In the genomic region with DNA sequence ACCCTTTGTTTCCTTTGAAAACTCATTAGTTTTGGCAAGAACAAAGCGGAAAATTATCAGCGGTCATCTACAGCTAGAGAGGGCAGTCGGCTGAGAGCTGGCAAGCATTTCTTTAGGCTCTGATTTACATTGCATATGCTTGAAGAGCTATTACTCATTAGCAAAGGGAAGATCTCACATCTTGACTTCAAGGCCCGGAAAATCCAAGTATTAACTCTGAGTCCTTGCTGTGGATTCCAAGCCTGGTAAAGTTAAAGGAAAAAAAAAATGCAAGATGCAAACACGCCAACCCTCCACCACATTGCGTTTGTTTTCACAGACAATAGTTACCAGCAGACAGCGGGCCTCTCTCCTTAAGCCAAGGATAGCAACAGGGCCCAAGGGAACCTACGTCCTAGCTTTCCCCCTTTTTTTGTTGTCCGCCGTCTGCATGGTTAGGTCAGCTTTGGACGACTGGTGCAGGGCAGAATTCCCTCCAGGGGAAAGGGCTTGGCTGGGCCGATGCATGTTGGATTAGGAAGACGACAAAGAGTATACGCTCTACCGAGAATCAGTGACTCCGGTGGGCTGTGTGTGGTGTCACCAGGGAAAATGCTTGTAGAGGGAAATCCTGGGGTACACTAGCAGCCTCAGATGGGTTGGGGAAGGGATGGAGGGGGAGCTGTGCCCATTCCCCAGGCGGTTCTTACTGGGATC, we compare ENCODE assay signal across 12 cellular contexts. TPM values are rescaled to one million over a fixed set of nuclear protein-coding genes. Genes with fewer than 3 reads are reported as not detected.
DNase-seq lines count a peak whose midpoint lies in the region; ATAC-seq and TF ChIP-seq lines count a peak whose summit lies in the region.
"Had no signal": no experiment of that assay in that cellular context is flagged by ENCODE, and none has a peak within 500 bp of the region (broad histone marks: within the 10 kb centered on the region; RNA-seq: fewer than 3 reads in every experiment).

No MANE protein-coding gene starts in this region.

- 27% methylated on average over 17 of the region's 17 CpGs for WGBS in HUES64

- H3K4me1 ChIP-seq in Caco-2 (peaks cover 7% of the 10 kb centered on the region; the same call in 1 of the 2 replicates), HUES64 (ENCODE audit: insufficient read depth, low read length) (peaks cover 28% of the 10 kb centered on the region)

- CTCF ChIA-PET in Caco-2 (lab: Charles Lee) = interaction anchor here (0.7 kb wide), 1 partner anchor 38 kb away, joined by 3 read pairs; no protein-coding TSS in a partner anchor

- H3K27ac Mint-ChIP-seq in Caco-2 (ENCODE audit: unreplicated experiment) = peak overlapping the region; percentile 18
- no peak overlapping the region for H3K27ac Mint-ChIP-seq in dendritic cell treated with granulocyte-macrophage colony-stimulating factor and Interleukin-4, amounts not matched to agents 40 ng/mL and 50 ng/mL, for 4 days
- H3K27ac Mint-ChIP-seq in nephron = peak overlapping the region; percentile 69 to 93 (median 77)

- H3K27me3 Mint-ChIP-seq in Caco-2 (ENCODE audit: insufficient read depth, unreplicated experiment) (peaks cover 5% of the 10 kb centered on the region), nephron (ENCODE audit: low read depth) (peaks cover 14% of the 10 kb centered on the region)
- H3K27me3 Mint-ChIP-seq in dendritic cell treated with granulocyte-macrophage colony-stimulating factor and Interleukin-4, amounts not matched to agents 40 ng/mL and 50 ng/mL, for 4 days = peaks cover 6% of the 10 kb centered on the region

- POLR2A ChIA-PET in Caco-2 (lab: Charles Lee) = interaction anchor here (0.6 to 0.7 kb wide), 2 partner anchors 51 to 1352 kb away, joined by 4 to 6 read pairs; no protein-coding TSS in a partner anchor

- no peak overlapping the region for H3K4me3 ChIP-seq in Caco-2 (ENCODE audit: low read depth, low read length)
- H3K4me3 ChIP-seq in HUES64 (ENCODE audit: low read length) = peak overlapping the region; percentile 60

- H3K4me3 Mint-ChIP-seq in Caco-2 (ENCODE audit: unreplicated experiment) (peak overlapping the region; percentile 72), nephron (peak overlapping the region; percentile 59 to 78 (median 64))
- peak overlapping the region; percentile 32 for H3K4me3 Mint-ChIP-seq in dendritic cell treated with granulocyte-macrophage colony-stimulating factor and Interleukin-4, amounts not matched to agents 40 ng/mL and 50 ng/mL, for 4 days

- peaks cover 25% of the 10 kb centered on the region for H3K36me3 Mint-ChIP-seq in Caco-2 (ENCODE audit: insufficient read depth, unreplicated experiment)
- H3K36me3 Mint-ChIP-seq in dendritic cell treated with granulocyte-macrophage colony-stimulating factor and Interleukin-4, amounts not matched to agents 40 ng/mL and 50 ng/mL, for 4 days (ENCODE audit: low read depth) = peaks cover 14% of the 10 kb centered on the region
- H3K36me3 Mint-ChIP-seq in nephron (ENCODE audit: low read depth) = peaks cover 17% of the 10 kb centered on the region

- ATAC-seq in GM18502 (IDR thresholded peaks at IDR 0.05; ENCODE audit: poor library complexity, unreplicated experiment) = no peak
- ATAC-seq in HG03520 (IDR thresholded peaks at IDR 0.05; ENCODE audit: unreplicated experiment) = no peak
- ATAC-seq: HCT116 had no signal

- H3K9me3 ChIP-seq in Caco-2 = no peaks in the 10 kb centered on the region
- H3K9me3 ChIP-seq in HUES64 (ENCODE audit: insufficient read depth, low read depth, low read length) = no peaks in the 10 kb centered on the region

- intact Hi-C loops in Caco-2 (cut with micrococcal nuclease; ENCODE audit: unreplicated experiment) = loop anchor here (5.0 kb wide), 1 partner anchor 93 kb away; a partner anchor contains a TSS
- intact Hi-C loops in dendritic cell treated with granulocyte-macrophage colony-stimulating factor and Interleukin-4, amounts not matched to agents 40 ng/mL and 50 ng/mL, for 4 days (cut with micrococcal nuclease) = no loop called here

- BruUV-seq in Caco-2 (replicated peaks; lab: Mats Ljungman, UMichigan) = no TSS peak

- H3K27me3 ChIP-seq in Caco-2 (replicated peaks; ENCODE audit: control insufficient read depth, insufficient read depth, low read length) = no peaks in the 10 kb centered on the region
- H3K27me3 ChIP-seq in HUES64 (ENCODE audit: insufficient read depth, low read length) = no peaks in the 10 kb centered on the region

- TF ChIP-seq CTCF in Caco-2 (IDR thresholded peaks at IDR 0.05; ENCODE audit: insufficient read depth in 1 of 2, low read depth in 1 of 2, low read length in 1 of 2, severe bottlenecking in 1 of 2, unreplicated experiment in 1 of 2) = no peak
- TF ChIP-seq CTCF in nephron (IDR thresholded peaks at IDR 0.05; ENCODE audit: unreplicated experiment in 3 of 3) = no peak

- H3K9ac ChIP-seq in HUES64 (ENCODE audit: low read depth, low read length) = peak overlapping the region; percentile 90

- H3K36me3 ChIP-seq in Caco-2 (ENCODE audit: control insufficient read depth, insufficient read depth, low read length) (no peaks in the 10 kb centered on the region), HUES64 (ENCODE audit: insufficient read depth, low read length) (peaks cover 27% of the 10 kb centered on the region)

- H3K27ac ChIP-seq in HUES64 (ENCODE audit: low read depth, low read length) = peak overlapping the region; percentile 46

- H3K9me3 Mint-ChIP-seq in Caco-2 (ENCODE audit: unreplicated experiment) = no peaks in the 10 kb centered on the region
- H3K9me3 Mint-ChIP-seq in dendritic cell treated with granulocyte-macrophage colony-stimulating factor and Interleukin-4, amounts not matched to agents 40 ng/mL and 50 ng/mL, for 4 days = peaks cover 11% of the 10 kb centered on the region
- H3K9me3 Mint-ChIP-seq in nephron = no peaks in the 10 kb centered on the region

- no peak for DNase-seq in Caco-2
- DNase-seq in activated gamma-delta T cell (lab: John Stamatoyannopoulos, UW) = no peak
- no peak for DNase-seq in Kasumi-1 (lab: John Stamatoyannopoulos, UW)
- DNase-seq: activated CD4-positive, CD25-positive, alpha-beta regulatory T cell treated with anti-CD3 and anti-CD28 coated beads, Interleukin-2, amount 50 U/mL, for 72 hours; hippocampal formation; NCI-H1105 treated with DMSO at 0.1 percent for 48 hours had no signal

- peaks cover 19% of the 10 kb centered on the region for H3K4me1 Mint-ChIP-seq in Caco-2 (ENCODE audit: low read depth, unreplicated experiment)
- peaks cover 4% of the 10 kb centered on the region for H3K4me1 Mint-ChIP-seq in dendritic cell treated with granulocyte-macrophage colony-stimulating factor and Interleukin-4, amounts not matched to agents 40 ng/mL and 50 ng/mL, for 4 days (ENCODE audit: low read depth)
- peaks cover 13% of the 10 kb centered on the region for H3K4me1 Mint-ChIP-seq in nephron

RNA-seq across cellular contexts. Expression of a gene that starts 1.7 kb away (rescaled TPM):
- total RNA-seq in Caco-2 (2022) = 22.1 and 26.2 TPM in 2 replicates
- 21.3 TPM for polyA plus RNA-seq in HUES64 (2013, experiment 1 of 2)
- polyA plus RNA-seq in HUES64 (2013, experiment 2 of 2) = 25.0 TPM
